16 cellular contexts compared by ENCODE assay signal in genomic region chr14:61836807-61837206, GRCh38. TPM values are rescaled to one million over a fixed set of nuclear protein-coding genes. Genes with fewer than 3 reads are reported as not detected.
A peak's percentile ranks its signal among the peaks of the same experiment; 100 is the strongest.
DNase-seq lines count a peak whose midpoint lies in the region; ATAC-seq and TF ChIP-seq lines count a peak whose summit lies in the region.
"Had no signal": no experiment of that assay in that cellular context is flagged by ENCODE, and none has a peak within 500 bp of the region (broad histone marks: within the 10 kb centered on the region; RNA-seq: fewer than 3 reads in every experiment).

No MANE protein-coding gene starts in this region.

- H3K4me3 Mint-ChIP-seq in activated naive CD8-positive, alpha-beta T cell treated with anti-CD3 and anti-CD28 coated beads, Interleukin-2, amount 10 ng/mL, durations not matched to agents 7 days and 5 days: no peak overlapping the region
- H3K4me3 Mint-ChIP-seq in activated naive CD8-positive, alpha-beta T cell treated with anti-CD3 and anti-CD28 coated beads, Interleukin-2, amount 50 U/mL, for 24 hours: no peak overlapping the region
- H3K4me3 Mint-ChIP-seq: CD8-positive, alpha-beta T cell; H9 had no signal

- no TSS peak for BruUV-seq in HCT116 (replicated peaks; lab: Mats Ljungman, UMichigan)
- BruUV-seq in OCI-LY7 (replicated peaks; lab: Mats Ljungman, UMichigan): no TSS peak

- no CpG with 5 or more reads among the region's 1 CpG for WGBS in mesendoderm (ENCODE audit: extremely low coverage, insufficient coverage, low lambda C conversion rate)

- no peak for ATAC-seq in activated naive CD8-positive, alpha-beta T cell treated with anti-CD3 and anti-CD28 coated beads, Interleukin-2, amount 10 ng/mL, durations not matched to agents 7 days and 5 days (ENCODE audit: low read depth)
- no peak for ATAC-seq in activated naive CD8-positive, alpha-beta T cell treated with anti-CD3 and anti-CD28 coated beads, Interleukin-2, amount 50 U/mL, for 24 hours
- ATAC-seq in HCT116 (0 out of 2 replicates have a peak, but pooled peaks have one; percentile 7), upper lobe of right lung (no peak), HG02571 (IDR thresholded peaks at IDR 0.05; ENCODE audit: unreplicated experiment) (no peak), GM19395 (IDR thresholded peaks at IDR 0.05; ENCODE audit: unreplicated experiment) (no peak)

- RAD21 ChIA-PET in HCT116 (lab: Charles Lee; ENCODE audit: low non-redundant PET in 1 of 2, low total read pairs in 2 of 2, uncharacterized antibody in 2 of 2, unreplicated experiment in 2 of 2): interaction anchor here (0.6 to 1.3 kb wide), 3 partner anchors 23 to 1470 kb away, joined by 3 to 5 read pairs (median 4); no protein-coding TSS in a partner anchor

- H3K4ac ChIP-seq in mesendoderm (ENCODE audit: low read depth, low read length): no peak overlapping the region

- H3K79me1 ChIP-seq in mesendoderm (ENCODE audit: low read length): no peaks in the 10 kb centered on the region

- H3K27me3 Mint-ChIP-seq in activated naive CD8-positive, alpha-beta T cell treated with anti-CD3 and anti-CD28 coated beads, Interleukin-2, amount 10 ng/mL, durations not matched to agents 7 days and 5 days: peaks cover 21% of the 10 kb centered on the region
- peaks cover 2% of the 10 kb centered on the region for H3K27me3 Mint-ChIP-seq in activated naive CD8-positive, alpha-beta T cell treated with anti-CD3 and anti-CD28 coated beads, Interleukin-2, amount 50 U/mL, for 24 hours

- no peak overlapping the region for H3K56ac ChIP-seq in mesendoderm (ENCODE audit: low read length)

- no peaks in the 10 kb centered on the region for H3K9me3 ChIP-seq in HCT116 (ENCODE audit: control insufficient read depth in 1 of 2, insufficient read depth in 1 of 2, low read depth in 1 of 2, low read length in 2 of 2)
- no peaks in the 10 kb centered on the region for H3K9me3 ChIP-seq in OCI-LY7 (ENCODE audit: low read length)
- H3K9me3 ChIP-seq in upper lobe of right lung: no peaks in the 10 kb centered on the region
- H3K9me3 ChIP-seq: A549 had no signal

- H3K36me3 ChIP-seq in HCT116 (ENCODE audit: control insufficient read depth in 1 of 2, insufficient read depth in 2 of 2, low read length in 2 of 2) (no peaks in the 10 kb centered on the region), OCI-LY7 (ENCODE audit: insufficient read depth, low read length) (no peaks in the 10 kb centered on the region), mesendoderm (ENCODE audit: control insufficient read depth, insufficient read depth, low read length) (no peaks in the 10 kb centered on the region), upper lobe of right lung (no peaks in the 10 kb centered on the region)
- H3K36me3 ChIP-seq: BLaER1 treated with 17β-estradiol and CSF1 and Interleukin-3, amounts not matched to agents 10 nM and 100 nM had no signal

- H3K27ac Mint-ChIP-seq in activated naive CD8-positive, alpha-beta T cell treated with anti-CD3 and anti-CD28 coated beads, Interleukin-2, amount 10 ng/mL, durations not matched to agents 7 days and 5 days: peak overlapping the region; percentile 11
- no peak overlapping the region for H3K27ac Mint-ChIP-seq in activated naive CD8-positive, alpha-beta T cell treated with anti-CD3 and anti-CD28 coated beads, Interleukin-2, amount 50 U/mL, for 24 hours
- H3K27ac Mint-ChIP-seq: CD8-positive, alpha-beta T cell had no signal

- peaks cover 9% of the 10 kb centered on the region for H3K4me1 Mint-ChIP-seq in activated naive CD8-positive, alpha-beta T cell treated with anti-CD3 and anti-CD28 coated beads, Interleukin-2, amount 10 ng/mL, durations not matched to agents 7 days and 5 days
- H3K4me1 Mint-ChIP-seq in activated naive CD8-positive, alpha-beta T cell treated with anti-CD3 and anti-CD28 coated beads, Interleukin-2, amount 50 U/mL, for 24 hours: peaks cover 9% of the 10 kb centered on the region

- no peak overlapping the region for H3K18ac ChIP-seq in mesendoderm (ENCODE audit: low read length)

- TF ChIP-seq POLR2A in HCT116 (IDR thresholded peaks at IDR 0.05; ENCODE audit: borderline replicate concordance, extremely low read depth, insufficient read depth, insufficient read length): no peak

- no peak for TF ChIP-seq RAD21 in HCT116 (IDR thresholded peaks at IDR 0.05; ENCODE audit: low read depth)

- H3K4me2 ChIP-seq in HCT116 (ENCODE audit: low read length): no peak overlapping the region
- H3K4me2 ChIP-seq in OCI-LY7 (ENCODE audit: low read length): no peak overlapping the region; the same call in 1 of the 2 replicates
- no peak overlapping the region for H3K4me2 ChIP-seq in mesendoderm (ENCODE audit: low read length)
- H3K4me2 ChIP-seq: A549 had no signal

- no peaks in the 10 kb centered on the region for H3K27me3 ChIP-seq in HCT116 (ENCODE audit: insufficient read depth, low read length)
- H3K27me3 ChIP-seq in mesendoderm (ENCODE audit: insufficient read depth, low read length, poor library complexity): no peaks in the 10 kb centered on the region
- no peaks in the 10 kb centered on the region for H3K27me3 ChIP-seq in upper lobe of right lung
- H3K27me3 ChIP-seq: BLaER1 treated with 17β-estradiol and CSF1 and Interleukin-3, amounts not matched to agents 10 nM and 100 nM had no signal

- CTCF ChIA-PET in HCT116 (lab: Charles Lee) (interaction anchor here (0.6 to 2.7 kb wide), 18 partner anchors 11 to 568 kb away, joined by 3 to 19 read pairs (median 4); partner anchors contain the start of gene SNAPC1), OCI-LY7 (lab: Charles Lee; ENCODE audit: unreplicated experiment) (interaction anchor here (1.3 to 1.8 kb wide), 2 partner anchors 88 to 375 kb away, joined by 3 to 7 read pairs; no protein-coding TSS in a partner anchor)

- no peak overlapping the region for H2BK120ac ChIP-seq in mesendoderm (ENCODE audit: low read depth, low read length)

- H2BK15ac ChIP-seq in mesendoderm (replicated peaks; ENCODE audit: low read depth): no peak overlapping the region

- TF ChIP-seq CTCF in HCT116 (IDR thresholded peaks at IDR 0.05 in 2 of 3, conservative IDR thresholded peaks at IDR 0.05 in 1 of 3; ENCODE audit: borderline replicate concordance in 1 of 3, insufficient read depth in 1 of 3, low read depth in 2 of 3, low read length in 2 of 3) (no peak), OCI-LY7 (conservative IDR thresholded peaks at IDR 0.05; ENCODE audit: low read length) (no peak), upper lobe of right lung (IDR thresholded peaks at IDR 0.05) (no peak)

- no peaks in the 10 kb centered on the region for H3K79me2 ChIP-seq in HCT116 (ENCODE audit: insufficient read depth, low read length)
- H3K79me2 ChIP-seq in OCI-LY7 (ENCODE audit: insufficient read depth, low read depth, low read length): no peaks in the 10 kb centered on the region
- H3K79me2 ChIP-seq in mesendoderm (ENCODE audit: control insufficient read depth, insufficient read depth, low read length): no peaks in the 10 kb centered on the region

- POLR2A ChIA-PET in activated naive CD8-positive, alpha-beta T cell treated with anti-CD3 and anti-CD28 coated beads, Interleukin-2, amount 10 ng/mL, durations not matched to agents 7 days and 5 days (lab: Charles Lee): interaction anchor here (0.6 to 2.3 kb wide), 4 partner anchors 73 to 238 kb away, joined by 3 to 6 read pairs (median 6); partner anchors contain the start of gene SNAPC1
- POLR2A ChIA-PET in HCT116 (lab: Charles Lee) (interaction anchor here (1.3 kb wide), 1 partner anchor 274 kb away, joined by 3 read pairs; no protein-coding TSS in a partner anchor), OCI-LY7 (lab: Charles Lee) (interaction anchor here (0.6 to 2.1 kb wide), 7 partner anchors 13 to 1856 kb away, joined by 3 to 11 read pairs (median 5); no protein-coding TSS in a partner anchor)

- H3K9me2 ChIP-seq in HCT116 (ENCODE audit: insufficient read depth) (no peaks in the 10 kb centered on the region), OCI-LY7 (ENCODE audit: insufficient read depth, low read length) (no peaks in the 10 kb centered on the region)

- H3K9ac ChIP-seq in HCT116 (ENCODE audit: low read length) (no peak overlapping the region), mesendoderm (ENCODE audit: low read length) (no peak overlapping the region)
- H3K9ac ChIP-seq: BLaER1 treated with 17β-estradiol and CSF1 and Interleukin-3, amounts not matched to agents 10 nM and 100 nM had no signal

- no peak overlapping the region for H4K5ac ChIP-seq in mesendoderm (ENCODE audit: low read length)

- H3K9me3 Mint-ChIP-seq in activated naive CD8-positive, alpha-beta T cell treated with anti-CD3 and anti-CD28 coated beads, Interleukin-2, amount 10 ng/mL, durations not matched to agents 7 days and 5 days: no peaks in the 10 kb centered on the region
- H3K9me3 Mint-ChIP-seq in activated naive CD8-positive, alpha-beta T cell treated with anti-CD3 and anti-CD28 coated beads, Interleukin-2, amount 50 U/mL, for 24 hours: peaks cover 3% of the 10 kb centered on the region
- H3K9me3 Mint-ChIP-seq: CD8-positive, alpha-beta T cell; H9 had no signal

- no peak overlapping the region for H3K23ac ChIP-seq in mesendoderm (ENCODE audit: low read length)

- H3K36me3 Mint-ChIP-seq in activated naive CD8-positive, alpha-beta T cell treated with anti-CD3 and anti-CD28 coated beads, Interleukin-2, amount 10 ng/mL, durations not matched to agents 7 days and 5 days: no peaks in the 10 kb centered on the region
- no peaks in the 10 kb centered on the region for H3K36me3 Mint-ChIP-seq in activated naive CD8-positive, alpha-beta T cell treated with anti-CD3 and anti-CD28 coated beads, Interleukin-2, amount 50 U/mL, for 24 hours (ENCODE audit: low read depth)
- H3K36me3 Mint-ChIP-seq: CD8-positive, alpha-beta T cell had no signal

- H2AFZ ChIP-seq in HCT116 (ENCODE audit: low read depth, low read length, poor library complexity, severe bottlenecking) (no peak overlapping the region), OCI-LY7 (ENCODE audit: low read length) (peak overlapping the region; percentile 8; the same call in 1 of the 2 replicates)

- H4K8ac ChIP-seq in mesendoderm (ENCODE audit: low read depth, low read length): no peak overlapping the region

- H2AK5ac ChIP-seq in mesendoderm (ENCODE audit: low read length): no peak overlapping the region

- H3K4me1 ChIP-seq in HCT116 (ENCODE audit: control insufficient read depth in 1 of 2, insufficient read depth in 2 of 2, low read length in 2 of 2): no peaks in the 10 kb centered on the region
- H3K4me1 ChIP-seq in OCI-LY7 (ENCODE audit: insufficient read depth, low read length, poor library complexity, severe bottlenecking): peaks cover 6% of the 10 kb centered on the region
- no peaks in the 10 kb centered on the region for H3K4me1 ChIP-seq in mesendoderm (ENCODE audit: control insufficient read depth, low read depth, low read length)
- no peaks in the 10 kb centered on the region for H3K4me1 ChIP-seq in upper lobe of right lung

- H3K4me3 ChIP-seq in HCT116 (replicated peaks in 1 of 2; ENCODE audit: low read depth in 1 of 2, low read length in 2 of 2) (no peak overlapping the region), OCI-LY7 (ENCODE audit: low read depth, low read length, poor library complexity, severe bottlenecking) (no peak overlapping the region), mesendoderm (ENCODE audit: low read length) (no peak overlapping the region), upper lobe of right lung (no peak overlapping the region)
- H3K4me3 ChIP-seq: A549; BLaER1 treated with 17β-estradiol and CSF1 and Interleukin-3, amounts not matched to agents 10 nM and 100 nM; GM12878 had no signal

- H2BK5ac ChIP-seq in mesendoderm (ENCODE audit: low read length): no peak overlapping the region

- no peak for DNase-seq in activated naive CD8-positive, alpha-beta T cell treated with anti-CD3 and anti-CD28 coated beads, Interleukin-2, amount 10 ng/mL, durations not matched to agents 7 days and 5 days
- DNase-seq in activated naive CD8-positive, alpha-beta T cell treated with anti-CD3 and anti-CD28 coated beads, Interleukin-2, amount 50 U/mL, for 24 hours: no peak
- DNase-seq in HCT116 (ENCODE audit: low read depth, low spot score): no peak
- DNase-seq in OCI-LY7 (ENCODE audit: low spot score): peak; percentile 23
- DNase-seq in mesendoderm: peak; percentile 8
- no peak for DNase-seq in upper lobe of right lung

- no peaks in the 10 kb centered on the region for H4K20me1 ChIP-seq in HCT116 (ENCODE audit: insufficient read depth)
- H4K20me1 ChIP-seq in OCI-LY7 (ENCODE audit: insufficient read depth, low read length): no peaks in the 10 kb centered on the region
- H4K20me1 ChIP-seq: BLaER1 treated with 17β-estradiol and CSF1 and Interleukin-3, amounts not matched to agents 10 nM and 100 nM had no signal

- intact Hi-C loops in HCT116 (cut with micrococcal nuclease) (loop anchor here (1.0 to 10.0 kb wide), 7 partner anchors 85 to 572 kb away; no protein-coding TSS in a partner anchor), OCI-LY7 (cut with micrococcal nuclease; ENCODE audit: unreplicated experiment) (loop anchor here (1.0 to 5.0 kb wide), 4 partner anchors 105 to 540 kb away; no protein-coding TSS in a partner anchor), upper lobe of right lung (cut with DNase I) (loop anchor here (5.0 kb wide), 1 partner anchor 375 kb away; no protein-coding TSS in a partner anchor)

- no peak overlapping the region for H3K27ac ChIP-seq in HCT116 (ENCODE audit: low read depth, low read length)
- no peak overlapping the region for H3K27ac ChIP-seq in OCI-LY7 (ENCODE audit: low read depth, low read length, poor library complexity, severe bottlenecking)
- H3K27ac ChIP-seq in mesendoderm (ENCODE audit: low read depth, low read length): no peak overlapping the region
- H3K27ac ChIP-seq in upper lobe of right lung: no peak overlapping the region
- H3K27ac ChIP-seq: 22Rv1; BLaER1 treated with 17β-estradiol and CSF1 and Interleukin-3, amounts not matched to agents 10 nM and 100 nM; HL-60 had no signal

RNA-seq across cellular contexts. Expression of gene SYT16, which starts 24.3 kb away (rescaled TPM):
- total RNA-seq in activated naive CD8-positive, alpha-beta T cell treated with anti-CD3 and anti-CD28 coated beads, Interleukin-2, amount 10 ng/mL, durations not matched to agents 7 days and 5 days: not detected
- not detected for total RNA-seq in HCT116 (2021; ENCODE audit: unreplicated experiment)
- polyA plus RNA-seq in HCT116 (2012): not detected in 2 replicates
- total RNA-seq in OCI-LY7 (2014; rRNA removed; shearing (Covaris generic)): 0.10 and 0.13 TPM in 2 replicates
- 0.33 and 0.57 TPM in 2 replicates for total RNA-seq in OCI-LY7 (2022)
- 0.37 TPM for polyA plus RNA-seq in mesendoderm (2013, experiment 1 of 2)
- 0.45 TPM for polyA plus RNA-seq in mesendoderm (2013, experiment 2 of 2)
- total RNA-seq in upper lobe of right lung: 0.23 TPM
- total RNA-seq: CD8-positive, alpha-beta T cell; G401 had no signal

Comparison
In these comparisons a context has a peak if more than half of its experiments do, and no peak if none do; other contexts are left out.
1. DNase-seq: peak in OCI-LY7 (single experiment) and mesendoderm (single experiment); none in activated naive CD8-positive, alpha-beta T cell treated with anti-CD3 and anti-CD28 coated beads, Interleukin-2, amount 10 ng/mL, durations not matched to agents 7 days and 5 days (single experiment), activated naive CD8-positive, alpha-beta T cell treated with anti-CD3 and anti-CD28 coated beads, Interleukin-2, amount 50 U/mL, for 24 hours (single experiment), HCT116 (single experiment) and upper lobe of right lung (single experiment).